12 cellular contexts compared by ENCODE assay signal in the genomic region with DNA sequence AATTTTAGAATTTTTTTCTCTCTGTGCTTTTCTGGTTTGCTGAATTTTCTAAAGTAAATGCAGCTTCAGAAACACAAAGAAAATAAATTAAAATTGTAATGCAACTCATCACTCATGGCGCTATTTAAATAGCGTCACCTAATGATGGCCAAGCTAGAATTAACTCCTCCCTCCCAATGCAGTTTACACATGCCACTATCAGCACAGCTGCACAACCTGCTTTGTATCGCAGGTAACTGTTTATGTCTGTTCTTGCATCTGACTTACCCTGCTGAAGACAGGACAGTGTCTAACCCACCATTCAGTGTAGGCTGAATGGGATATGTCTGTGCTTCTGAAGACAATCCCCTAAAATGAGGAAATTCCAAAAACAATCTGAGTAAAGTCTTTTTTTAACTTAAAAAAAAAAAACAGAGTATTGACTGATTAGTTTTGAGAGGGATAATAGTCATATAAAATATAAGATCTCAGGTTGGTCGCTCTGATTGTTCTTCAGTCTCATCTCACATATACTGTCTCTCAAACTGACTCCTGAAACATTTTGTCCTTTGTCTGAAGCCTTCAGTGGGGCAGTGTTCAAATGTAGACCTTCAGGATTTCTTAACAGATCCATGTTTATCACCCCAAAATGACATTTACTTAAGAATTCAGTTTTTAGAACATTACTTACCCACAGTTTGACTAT.
DNase-seq lines count a peak whose midpoint lies in the region; ATAC-seq and TF ChIP-seq lines count a peak whose summit lies in the region.
"Had no signal": no experiment of that assay in that cellular context is flagged by ENCODE, and none has a peak within 500 bp of the region (broad histone marks: within the 10 kb centered on the region; RNA-seq: fewer than 3 reads in every experiment).

No MANE protein-coding gene starts in this region.

- H3K9me2 ChIP-seq in DOHH2 (replicated peaks; ENCODE audit: control insufficient read depth, low read length), result no peaks in the 10 kb centered on the region

- H3K36me3 ChIP-seq in DOHH2 (ENCODE audit: control insufficient read depth, low read length), result peaks cover 3% of the 10 kb centered on the region; the same call in 1 of the 2 replicates
- H3K36me3 ChIP-seq: cardiac muscle cell had no signal

- peaks cover 11% of the 10 kb centered on the region for H3K9me3 ChIP-seq in DOHH2 (ENCODE audit: control insufficient read depth, insufficient read depth, low read length)

- DNase-seq in activated T-helper 2 cell treated with anti-CD3 and anti-CD28 coated beads, Interferon-gamma antibody, Interleukin-2, Interleukin-4, amounts not matched to agents 10 μg/mL and 5 μg/mL and 100 μg/mL, durations not matched to agents 14 hours and 24 hours and 36 hours (ENCODE audit: low spot score), result no peak
- DNase-seq in NCI-H146 treated with DMSO at 0.1 percent for 48 hours (lab: John Stamatoyannopoulos, UW; ENCODE audit: unreplicated experiment) (no peak), HT-29 (ENCODE audit: low spot score) (no peak), ureter (ENCODE audit: low spot score) (no peak)
- DNase-seq: activated naive CD4-positive, alpha-beta T cell; kidney glomerular epithelial cell; MM.1S had no signal

- H3K4me3 Mint-ChIP-seq in activated T-helper 2 cell treated with anti-CD3 and anti-CD28 coated beads, Interferon-gamma antibody, Interleukin-2, Interleukin-4, amounts not matched to agents 10 μg/mL and 5 μg/mL and 100 μg/mL, durations not matched to agents 14 hours and 24 hours and 36 hours (ENCODE audit: low read depth), result no peak overlapping the region

- H3K4me3 ChIP-seq in DOHH2 (ENCODE audit: low read length), result peak overlapping the region; percentile 17; the same call in 1 of the 2 replicates
- H3K4me3 ChIP-seq: cardiac muscle cell had no signal

- peaks cover 22% of the 10 kb centered on the region for H3K9me3 Mint-ChIP-seq in activated T-helper 2 cell treated with anti-CD3 and anti-CD28 coated beads, Interferon-gamma antibody, Interleukin-2, Interleukin-4, amounts not matched to agents 10 μg/mL and 5 μg/mL and 100 μg/mL, durations not matched to agents 14 hours and 24 hours and 36 hours

- peaks cover 4% of the 10 kb centered on the region; the same call in 1 of the 2 replicates for H3F3A ChIP-seq in DOHH2 (ENCODE audit: control insufficient read depth, insufficient read depth)

- intact Hi-C loops in activated T-helper 2 cell treated with anti-CD3 and anti-CD28 coated beads, Interferon-gamma antibody, Interleukin-2, Interleukin-4, amounts not matched to agents 10 μg/mL and 5 μg/mL and 100 μg/mL, durations not matched to agents 14 hours and 24 hours and 36 hours (cut with micrococcal nuclease), result loop anchor here (1.0 kb wide), 1 partner anchor 8 kb away; no protein-coding TSS in a partner anchor

- H4K20me1 ChIP-seq in DOHH2 (ENCODE audit: control insufficient read depth, insufficient read depth, low read depth, low read length), result no peaks in the 10 kb centered on the region

- H3K27me3 Mint-ChIP-seq in activated T-helper 2 cell treated with anti-CD3 and anti-CD28 coated beads, Interferon-gamma antibody, Interleukin-2, Interleukin-4, amounts not matched to agents 10 μg/mL and 5 μg/mL and 100 μg/mL, durations not matched to agents 14 hours and 24 hours and 36 hours (ENCODE audit: low read depth), result no peaks in the 10 kb centered on the region

- H3K4me2 ChIP-seq in DOHH2 (ENCODE audit: low read length), result peak overlapping the region; percentile 52

- peak overlapping the region; percentile 27; the same call in 1 of the 2 replicates for H3K27ac ChIP-seq in DOHH2 (ENCODE audit: low read depth, low read length)
- H3K27ac ChIP-seq: cardiac muscle cell had no signal

- H3K27me3 ChIP-seq in DOHH2 (ENCODE audit: control insufficient read depth, low read length), result no peaks in the 10 kb centered on the region
- H3K27me3 ChIP-seq: cardiac muscle cell had no signal

- H3K36me3 Mint-ChIP-seq in activated T-helper 2 cell treated with anti-CD3 and anti-CD28 coated beads, Interferon-gamma antibody, Interleukin-2, Interleukin-4, amounts not matched to agents 10 μg/mL and 5 μg/mL and 100 μg/mL, durations not matched to agents 14 hours and 24 hours and 36 hours (ENCODE audit: low read depth), result peaks cover 42% of the 10 kb centered on the region

- peak overlapping the region; percentile 83 for H3K27ac Mint-ChIP-seq in activated T-helper 2 cell treated with anti-CD3 and anti-CD28 coated beads, Interferon-gamma antibody, Interleukin-2, Interleukin-4, amounts not matched to agents 10 μg/mL and 5 μg/mL and 100 μg/mL, durations not matched to agents 14 hours and 24 hours and 36 hours

- H3K4me1 ChIP-seq in DOHH2 (ENCODE audit: control insufficient read depth, low read length), result peaks cover 59% of the 10 kb centered on the region

- ATAC-seq in GM18870 (IDR thresholded peaks at IDR 0.05; ENCODE audit: unreplicated experiment) (peak; percentile 35), HG03342 (IDR thresholded peaks at IDR 0.05; ENCODE audit: unreplicated experiment) (peak; percentile 28), GM18519 (IDR thresholded peaks at IDR 0.05; ENCODE audit: low FRiP score, unreplicated experiment) (no peak)

- peaks cover 36% of the 10 kb centered on the region for H3K4me1 Mint-ChIP-seq in activated T-helper 2 cell treated with anti-CD3 and anti-CD28 coated beads, Interferon-gamma antibody, Interleukin-2, Interleukin-4, amounts not matched to agents 10 μg/mL and 5 μg/mL and 100 μg/mL, durations not matched to agents 14 hours and 24 hours and 36 hours (ENCODE audit: low read depth)

- TF ChIP-seq CTCF in DOHH2 (IDR thresholded peaks at IDR 0.05; ENCODE audit: low read depth, low read length, poor library complexity, severe bottlenecking), result no peak

- peaks cover 51% of the 10 kb centered on the region for H3K79me2 ChIP-seq in DOHH2 (ENCODE audit: control insufficient read depth, low read length)
